12 cellular contexts compared by ENCODE assay signal in the genomic region with DNA sequence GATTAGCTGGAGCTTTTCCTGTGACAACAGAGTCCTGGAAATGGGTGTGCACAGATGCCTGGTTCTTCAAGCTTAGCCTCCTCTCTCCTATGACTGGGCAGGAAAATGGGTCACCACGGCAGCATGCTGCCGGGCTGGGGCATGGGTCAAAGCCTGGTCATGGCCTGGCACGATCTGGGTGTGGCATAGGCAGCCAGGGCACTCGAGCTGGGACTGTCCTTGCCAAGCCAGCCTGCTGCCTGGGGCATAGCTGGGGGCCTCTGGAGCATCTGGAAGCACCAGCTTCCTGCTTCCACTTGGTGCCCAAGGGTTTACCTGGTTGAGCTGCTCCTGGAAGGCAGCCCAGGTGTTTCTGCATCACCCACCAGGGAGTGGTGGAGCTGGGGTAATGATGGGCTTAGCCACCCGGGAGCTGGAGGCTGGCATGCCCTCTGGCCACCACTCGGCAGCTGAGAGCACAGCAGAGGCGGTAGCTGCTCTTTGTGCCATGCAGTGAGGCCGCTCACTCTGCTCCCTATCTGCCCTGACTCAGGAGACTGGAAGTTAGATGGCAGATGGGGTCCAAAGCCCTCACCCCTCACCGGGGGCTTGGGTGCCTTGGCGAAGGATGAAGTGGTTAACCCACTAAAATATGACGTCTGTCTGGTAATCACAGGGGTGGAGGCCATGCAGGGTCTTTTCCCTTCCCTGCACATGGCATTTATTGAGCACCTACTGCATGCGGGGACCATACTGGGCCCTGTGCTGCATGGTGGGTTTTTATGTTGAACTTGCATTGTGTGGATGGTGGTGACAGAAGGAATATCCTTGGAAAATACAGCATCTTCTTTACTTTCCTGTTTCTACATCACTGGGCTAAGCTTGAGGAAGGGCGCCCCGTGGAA. TPM values are rescaled to one million over a fixed set of nuclear protein-coding genes. Genes with fewer than 3 reads are reported as not detected.
DNase-seq lines count a peak whose midpoint lies in the region; ATAC-seq, FAIRE-seq and TF ChIP-seq lines count a peak whose summit lies in the region.
"Had no signal": no experiment of that assay in that cellular context is flagged by ENCODE, and none has a peak within 500 bp of the region (broad histone marks: within the 10 kb centered on the region; RNA-seq: fewer than 3 reads in every experiment).

No MANE protein-coding gene starts in this region.

- no peak for FAIRE-seq in RCC 7860 (lab: Jason Lieb, UNC)

- H3K4me3 ChIP-seq in spleen (peak overlapping the region in 1 of 8 donors; percentile 88), vagina (no peak overlapping the region)

- CTCF ChIA-PET in activated CD8-positive, alpha-beta memory T cell treated with anti-CD3 and anti-CD28 coated beads, Interleukin-2, amount 10 ng/mL, durations not matched to agents 7 days and 5 days (lab: Charles Lee), result interaction anchor here (0.7 to 9.8 kb wide), 7 partner anchors 8 to 109 kb away, joined by 3 to 87 read pairs (median 7); no protein-coding TSS in a partner anchor

- no peaks in the 10 kb centered on the region for H3K27me3 Mint-ChIP-seq in activated CD8-positive, alpha-beta memory T cell treated with anti-CD3 and anti-CD28 coated beads, Interleukin-2, amount 10 ng/mL, durations not matched to agents 7 days and 5 days

- peak overlapping the region; percentile 68 for H3K27ac Mint-ChIP-seq in activated CD8-positive, alpha-beta memory T cell treated with anti-CD3 and anti-CD28 coated beads, Interleukin-2, amount 10 ng/mL, durations not matched to agents 7 days and 5 days

- no peak for DNase-seq in activated CD8-positive, alpha-beta memory T cell treated with anti-CD3 and anti-CD28 coated beads, Interleukin-2, amount 10 ng/mL, durations not matched to agents 7 days and 5 days
- no peak for DNase-seq in activated CD8-positive, alpha-beta memory T cell treated with anti-CD3 and anti-CD28 coated beads for 24 hours
- DNase-seq in RCC 7860 (ENCODE audit: low spot score) (peak; percentile 39), epithelial cell of prostate (ENCODE audit: low read depth, low spot score) (no peak), spleen (peak; percentile 73), NCI-H2081 (lab: John Stamatoyannopoulos, UW) (no peak), NCI-H187 (lab: John Stamatoyannopoulos, UW) (no peak), vagina (ENCODE audit: extremely low spot score in 2 of 2) (no peak)
- DNase-seq: effector memory CD4-positive, alpha-beta T cell; NCI-H510A; SW 1271 had no signal

- H3K4me3 Mint-ChIP-seq in activated CD8-positive, alpha-beta memory T cell treated with anti-CD3 and anti-CD28 coated beads, Interleukin-2, amount 10 ng/mL, durations not matched to agents 7 days and 5 days, result peak overlapping the region; percentile 54

- H3K36me3 ChIP-seq in spleen (no peaks in the 10 kb centered on the region), vagina (no peaks in the 10 kb centered on the region)

- H3K4me1 ChIP-seq in spleen (peaks cover 0 to 38% (median 18%) of the 10 kb centered on the region in 6 donors), vagina (peaks cover 11% of the 10 kb centered on the region)

- peak overlapping the region; percentile 60 for H3K27ac ChIP-seq in epithelial cell of prostate
- no peak overlapping the region for H3K27ac ChIP-seq in spleen
- H3K27ac ChIP-seq in vagina, result no peak overlapping the region

- H3K9me3 Mint-ChIP-seq in activated CD8-positive, alpha-beta memory T cell treated with anti-CD3 and anti-CD28 coated beads, Interleukin-2, amount 10 ng/mL, durations not matched to agents 7 days and 5 days (ENCODE audit: low read depth), result no peaks in the 10 kb centered on the region

- peaks cover 41% of the 10 kb centered on the region for H3K4me1 Mint-ChIP-seq in activated CD8-positive, alpha-beta memory T cell treated with anti-CD3 and anti-CD28 coated beads, Interleukin-2, amount 10 ng/mL, durations not matched to agents 7 days and 5 days

- TF ChIP-seq CTCF in spleen (IDR thresholded peaks at IDR 0.05 in 8 of 11, conservative IDR thresholded peaks at IDR 0.05 in 3 of 11) (no peak), vagina (IDR thresholded peaks at IDR 0.05) (no peak)

- intact Hi-C loops in spleen (cut with DNase I; ENCODE audit: low total_unique reads) (no loop called here), vagina (cut with DNase I) (no loop called here)

- no peak for ATAC-seq in activated CD8-positive, alpha-beta memory T cell treated with anti-CD3 and anti-CD28 coated beads, Interleukin-2, amount 10 ng/mL, durations not matched to agents 7 days and 5 days

- H3K27me3 ChIP-seq in spleen (replicated peaks in 1 of 7) (peaks cover 0 to 5% (median 0%) of the 10 kb centered on the region in 7 donors), vagina (no peaks in the 10 kb centered on the region)

- H3K9me3 ChIP-seq in spleen (no peaks in the 10 kb centered on the region), vagina (no peaks in the 10 kb centered on the region)

- H3K36me3 Mint-ChIP-seq in activated CD8-positive, alpha-beta memory T cell treated with anti-CD3 and anti-CD28 coated beads, Interleukin-2, amount 10 ng/mL, durations not matched to agents 7 days and 5 days, result no peaks in the 10 kb centered on the region

- WGBS in spleen, 5 donors, result 83 to 89% (median 85%) methylated on average over 9 to 14 of the region's 14 CpGs

- no peak for TF ChIP-seq POLR2A in spleen (IDR thresholded peaks at IDR 0.05)
- no peak for TF ChIP-seq POLR2A in vagina (IDR thresholded peaks at IDR 0.05)

RNA-seq across cellular contexts. Expression of a gene that starts 1.7 kb away (rescaled TPM):
- total RNA-seq in activated CD8-positive, alpha-beta memory T cell treated with anti-CD3 and anti-CD28 coated beads, Interleukin-2, amount 10 ng/mL, durations not matched to agents 7 days and 5 days, result 1 to 10 TPM; 3.4 to 4.2 TPM
- total RNA-seq in spleen (1 to 10 TPM in 2 of 7 donors, under 1 TPM in 5; 0.23 to 1.1 (median 0.56) TPM), vagina (1.7 TPM)
- under 1 TPM; 0.07 to 0.29 (median 0.08) TPM for polyA plus RNA-seq in spleen

RNA-seq across cellular contexts. Expression of a gene that starts 30.7 kb away (rescaled TPM):
- total RNA-seq in activated CD8-positive, alpha-beta memory T cell treated with anti-CD3 and anti-CD28 coated beads, Interleukin-2, amount 10 ng/mL, durations not matched to agents 7 days and 5 days, result under 1 TPM in 1 of 2 experiments, not detected in 1; 0.14 TPM
- total RNA-seq in spleen (not detected), vagina (not detected)
- polyA plus RNA-seq in spleen, result not detected
- total RNA-seq: renal cortical epithelial cell had no signal

RNA-seq across cellular contexts. Expression of a gene that starts 51.4 kb away (rescaled TPM):
- 100 to 1,000 TPM; 116 to 177 TPM for total RNA-seq in activated CD8-positive, alpha-beta memory T cell treated with anti-CD3 and anti-CD28 coated beads, Interleukin-2, amount 10 ng/mL, durations not matched to agents 7 days and 5 days
- total RNA-seq in spleen, result 10 to 100 TPM in 5 of 7 donors, 1 to 10 TPM in 2; 9.8 to 18.0 (median 13.5) TPM
- polyA plus RNA-seq in spleen, result 1 to 10 TPM; 6.6 to 9.5 (median 6.9) TPM
- total RNA-seq in vagina, result 24.1 TPM

RNA-seq across cellular contexts. Expression of a gene that starts 53.2 kb away (rescaled TPM):
- total RNA-seq in activated CD8-positive, alpha-beta memory T cell treated with anti-CD3 and anti-CD28 coated beads, Interleukin-2, amount 10 ng/mL, durations not matched to agents 7 days and 5 days, result 100 to 1,000 TPM; 211 to 244 TPM
- 100 to 1,000 TPM; 168 to 251 (median 209) TPM for total RNA-seq in spleen
- 100 to 1,000 TPM in 1 of 3 donors, 10 to 100 TPM in 2; 70.8 to 103 (median 91.8) TPM for polyA plus RNA-seq in spleen
- 109 TPM for total RNA-seq in vagina

RNA-seq across cellular contexts. Expression of a gene that starts 53.3 kb away (rescaled TPM):
- 10 to 100 TPM; 42.8 to 55.4 TPM for total RNA-seq in activated CD8-positive, alpha-beta memory T cell treated with anti-CD3 and anti-CD28 coated beads, Interleukin-2, amount 10 ng/mL, durations not matched to agents 7 days and 5 days
- 10 to 100 TPM in 6 of 7 donors, 1 to 10 TPM in 1; 4.4 to 16.1 (median 11.4) TPM for total RNA-seq in spleen
- polyA plus RNA-seq in spleen, result 10 to 100 TPM in 2 of 3 donors, 1 to 10 TPM in 1; 7.5 to 18.8 (median 13.9) TPM
- total RNA-seq in vagina, result 18.9 TPM

Comparison
In these comparisons a context has a peak if more than half of its experiments do, and no peak if none do; other contexts are left out.
1. DNase-seq: peak in RCC 7860 (single experiment) and spleen (single experiment); none in activated CD8-positive, alpha-beta memory T cell treated with anti-CD3 and anti-CD28 coated beads, Interleukin-2, amount 10 ng/mL, durations not matched to agents 7 days and 5 days (single experiment), activated CD8-positive, alpha-beta memory T cell treated with anti-CD3 and anti-CD28 coated beads for 24 hours (single experiment), epithelial cell of prostate (single experiment), NCI-H2081 (0 of 2), NCI-H187 (0 of 2) and vagina (0 of 2).